ENCODE assay signal across 26 cellular contexts in the genomic region with DNA sequence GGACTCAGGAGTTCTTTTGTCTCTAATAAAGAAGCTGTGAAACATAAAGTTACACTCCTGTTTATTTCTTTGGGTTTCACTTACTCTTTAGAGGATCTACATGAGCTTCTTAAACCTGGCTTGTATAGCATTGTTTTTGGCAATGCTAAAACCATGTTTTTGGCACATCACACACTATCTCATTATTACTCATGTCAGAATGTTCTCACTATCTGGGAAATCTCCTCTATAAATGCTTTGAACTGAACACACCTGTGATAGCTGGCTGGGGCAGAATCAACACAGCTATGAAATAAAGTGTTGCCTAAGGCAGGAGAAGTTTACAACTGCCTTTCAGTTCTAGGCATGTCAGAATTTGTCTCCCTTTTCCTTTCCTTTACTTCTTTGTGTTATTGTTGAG. TPM values are rescaled to one million over a fixed set of nuclear protein-coding genes. Genes with fewer than 3 reads are reported as not detected.
DNase-seq lines count a peak whose midpoint lies in the region; ATAC-seq and TF ChIP-seq lines count a peak whose summit lies in the region.
"Had no signal": no experiment of that assay in that cellular context is flagged by ENCODE, and none has a peak within 500 bp of the region (broad histone marks: within the 10 kb centered on the region; RNA-seq: fewer than 3 reads in every experiment).

No MANE protein-coding gene starts in this region.

- no peaks in the 10 kb centered on the region for H3K36me3 ChIP-seq in prostate gland
- H3K36me3 ChIP-seq: colonic mucosa, HAP-1, left lung, ovary, tibial nerve had no signal

- DNase-seq in NCI-H226 (peak; percentile 4), foreskin keratinocyte (peak; percentile 92 to 96), prostate gland (ENCODE audit: low spot score) (peak; percentile 44), NCI-H146 treated with DMSO at 0.1 percent for 48 hours (lab: John Stamatoyannopoulos, UW; ENCODE audit: unreplicated experiment) (no peak), kidney glomerular epithelial cell (lab: John Stamatoyannopoulos, UW) (no peak)
- DNase-seq: activated CD4-positive, alpha-beta T cell treated with anti-CD3 and anti-CD28 coated beads, Interleukin-2, amount 10 ng/mL, durations not matched to agents 24 days and 14 days; activated naive CD4-positive, alpha-beta T cell treated with anti-CD3 and anti-CD28 coated beads for 36 hours; CD4-positive, alpha-beta T cell; colonic mucosa; EL; head of caudate nucleus; IMR-90; left lung; NCI-H2107; NCI-H510A; ovary; stimulated activated naive CD8-positive, alpha-beta T cell treated with anti-CD3 and anti-CD28 coated beads, Interleukin-15, amount 100 ng/mL, for 72 hours had no signal

- H3K4me1 ChIP-seq in foreskin keratinocyte (peaks cover 21% of the 10 kb centered on the region), prostate gland (replicated peaks) (no peaks in the 10 kb centered on the region)
- H3K4me1 ChIP-seq: colonic mucosa, HAP-1, left lung, tibial nerve had no signal

- no peaks in the 10 kb centered on the region for H3K9me3 ChIP-seq in prostate gland
- H3K9me3 ChIP-seq: colonic mucosa, HAP-1, ovary, tibial nerve had no signal

- TF ChIP-seq CTCF in VCaP (conservative IDR thresholded peaks at IDR 0.05) (no peak), foreskin keratinocyte (conservative IDR thresholded peaks at IDR 0.05) (no peak), prostate gland (IDR thresholded peaks at IDR 0.05) (no peak)

- intact Hi-C loops in prostate gland (cut with DNase I) = no loop called here

- TF ChIP-seq POLR2A in prostate gland (IDR thresholded peaks at IDR 0.05) = no peak

- H3K27ac ChIP-seq in VCaP (peak overlapping the region; percentile 31; the same call in 1 of the 2 replicates), foreskin keratinocyte (peak overlapping the region; percentile 82), prostate gland (no peak overlapping the region)
- H3K27ac ChIP-seq: colonic mucosa, HL-60, left lung, ovary, SK-N-MC, tibial nerve had no signal

- no peaks in the 10 kb centered on the region for H3K27me3 ChIP-seq in foreskin keratinocyte
- no peaks in the 10 kb centered on the region for H3K27me3 ChIP-seq in prostate gland (replicated peaks; ENCODE audit: insufficient read depth)
- H3K27me3 ChIP-seq: colonic mucosa, left lung, ovary, tibial nerve had no signal

- peak; percentile 99 for ATAC-seq in foreskin keratinocyte
- no peak for ATAC-seq in GM19324 (IDR thresholded peaks at IDR 0.05; ENCODE audit: low FRiP score, unreplicated experiment)
- ATAC-seq: left lung; natural killer cell treated with Interleukin-12 subunit alpha and Interleukin-12 subunit beta and Interleukin-15 and Interleukin-18, amount 100 ng/mL, for 72 hours; sciatic nerve; stimulated activated naive CD8-positive, alpha-beta T cell treated with anti-CD3 and anti-CD28 coated beads, Interleukin-15, amount 100 ng/mL, for 72 hours had no signal

- no peak overlapping the region for H3K4me3 ChIP-seq in prostate gland
- H3K4me3 ChIP-seq: colonic mucosa, HAP-1, left lung, ovary, SK-N-MC, tibial nerve had no signal

RNA-seq across cellular contexts. Expression of a gene that starts 52.6 kb away (rescaled TPM):
- 0.07 and 2.5 TPM in 2 replicates for total RNA-seq in foreskin keratinocyte
- polyA plus RNA-seq in foreskin keratinocyte = 0.03 and 0.71 TPM in 2 replicates
- 1 to 10 TPM in 1 of 2 donors, under 1 TPM in 1; 0.36 to 3.0 TPM for total RNA-seq in prostate gland

RNA-seq across cellular contexts. Expression of a gene that starts 54.8 kb away (rescaled TPM):
- not detected in 2 replicates for total RNA-seq in foreskin keratinocyte
- polyA plus RNA-seq in foreskin keratinocyte = not detected in 2 replicates
- not detected for total RNA-seq in prostate gland
- total RNA-seq: activated CD4-positive, alpha-beta T cell treated with anti-CD3 and anti-CD28 coated beads, Interleukin-2, amount 10 ng/mL, durations not matched to agents 24 days and 14 days; activated naive CD4-positive, alpha-beta T cell treated with anti-CD3 and anti-CD28 coated beads for 36 hours; colonic mucosa; IMR-90; left lung; natural killer cell treated with Interleukin-12 subunit alpha and Interleukin-12 subunit beta and Interleukin-15 and Interleukin-18, amount 100 ng/mL, for 72 hours; ovary; sciatic nerve; T-helper 2 cell treated with Interferon-gamma antibody and Interleukin-4, amounts not matched to agents 100 ng/mL and 5 ng/mL, for 36 hours; tibial nerve had no signal
- polyA plus RNA-seq: IMR-90, ovary had no signal

Comparison
In these comparisons a context has a peak if more than half of its experiments do, and no peak if none do; other contexts are left out.
1. DNase-seq: peak in NCI-H226 (single experiment), foreskin keratinocyte (2 of 2) and prostate gland (single experiment); none in NCI-H146 treated with DMSO at 0.1 percent for 48 hours (single experiment) and kidney glomerular epithelial cell (single experiment).
2. H3K27ac ChIP-seq: peak in VCaP (single experiment) and foreskin keratinocyte (single experiment); none in prostate gland (0 of 2).